Comparison of ENCODE assay signal across 9 cellular contexts in the genomic region with DNA sequence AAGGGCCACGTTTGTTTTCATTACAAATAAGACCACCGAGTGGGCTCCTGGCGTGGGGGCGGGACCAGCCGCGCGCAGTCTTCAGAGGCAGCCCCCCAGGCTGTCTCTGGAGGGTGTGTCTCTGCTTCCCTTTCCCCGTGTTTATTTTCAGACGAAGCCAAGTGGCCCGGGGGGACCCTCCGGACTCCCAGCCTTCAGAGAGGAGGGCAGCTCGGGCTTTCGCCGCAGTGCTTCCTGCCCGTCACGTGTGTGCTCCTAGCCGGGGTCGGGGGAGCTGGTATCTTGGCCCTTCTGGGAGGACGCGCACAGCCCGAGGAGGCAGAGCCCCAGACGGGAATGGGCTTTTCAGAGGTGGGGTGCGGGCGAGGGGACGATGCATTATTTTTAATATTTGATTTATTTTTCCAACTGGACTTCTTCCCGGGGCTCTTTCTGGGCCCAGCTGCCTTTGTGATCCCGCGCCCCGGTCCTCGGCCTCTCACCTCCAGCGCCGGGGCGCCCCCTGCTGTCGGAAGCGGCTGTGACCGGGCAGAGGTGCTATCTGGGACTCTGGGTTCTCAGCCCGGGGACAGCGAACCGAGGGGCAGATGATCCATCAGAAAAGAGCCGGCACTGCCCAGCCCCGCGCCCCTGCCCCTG.
DNase-seq lines count a peak whose midpoint lies in the region; ATAC-seq and TF ChIP-seq lines count a peak whose summit lies in the region.
"Had no signal": no experiment of that assay in that cellular context is flagged by ENCODE, and none has a peak within 500 bp of the region (broad histone marks: within the 10 kb centered on the region; RNA-seq: fewer than 3 reads in every experiment).

No MANE protein-coding gene starts in this region.

- H3K36me3 Mint-ChIP-seq in nephron (ENCODE audit: low read depth), result no peaks in the 10 kb centered on the region

- CTCF ChIA-PET in Panc1 (lab: Charles Lee), result interaction anchor here (0.7 to 1.7 kb wide), 5 partner anchors 26 to 811 kb away, joined by 3 to 8 read pairs (median 3); no protein-coding TSS in a partner anchor

- H3K27ac ChIP-seq in C4-2B, result peak overlapping the region; percentile 15; the same call in 1 of the 2 replicates
- peak overlapping the region; percentile 39; the same call in 1 of the 2 replicates for H3K27ac ChIP-seq in Panc1 (ENCODE audit: low read length)

- DNase-seq in HuH-7.5 (ENCODE audit: low spot score) (peak; percentile 86), Panc1 (ENCODE audit: low read depth, low spot score) (peak; percentile 30), fibroblast of pulmonary artery (ENCODE audit: low read depth) (peak; percentile 72)
- peak; percentile 71 to 75 for DNase-seq in activated T-helper 1 cell treated with anti-CD3 and anti-CD28 coated beads, Interleukin-2, amount 50 U/mL, for 16 hours (ENCODE audit: low read depth in 1 of 2, low spot score in 1 of 2)
- DNase-seq in stimulated activated naive CD4-positive, alpha-beta T cell treated with Interleukin-2 at 50 U/mL for 16 hours (lab: John Stamatoyannopoulos, UW), result peak; percentile 74

- TF ChIP-seq CTCF in C4-2B (conservative IDR thresholded peaks at IDR 0.05), result peak; percentile 95
- peak; percentile 97 for TF ChIP-seq CTCF in Panc1 (IDR thresholded peaks at IDR 0.05)
- TF ChIP-seq CTCF in fibroblast of pulmonary artery (IDR thresholded peaks at IDR 0.05; ENCODE audit: low read length, missing control alignments), result peak; percentile 75
- TF ChIP-seq CTCF in nephron (IDR thresholded peaks at IDR 0.05; ENCODE audit: unreplicated experiment in 3 of 3), result peak; percentile 69 to 77 (median 70)

- no TSS peak for BruUV-seq in Panc1 (replicated peaks; lab: Mats Ljungman, UMichigan)

- ATAC-seq in GM19397 (IDR thresholded peaks at IDR 0.05; ENCODE audit: unreplicated experiment), result peak; percentile 77
- ATAC-seq in Panc1, result peak; percentile 94

- no peaks in the 10 kb centered on the region for H3K27me3 ChIP-seq in Panc1 (ENCODE audit: control insufficient read depth, insufficient read depth, low read length)

- in situ Hi-C loops in Panc1 (cut with HindIII; ENCODE audit: low pct_unique_long_range_greater_than_20kb, low sequenced_read_pairs), result no loop called here

- 0 out of 2 replicates have a peak, but pooled peaks cover 4% of the 10 kb centered on the region for H3K4me1 ChIP-seq in Panc1 (ENCODE audit: control insufficient read depth, insufficient read depth, low read length)

- no peaks in the 10 kb centered on the region for H3K36me3 ChIP-seq in Panc1 (ENCODE audit: control insufficient read depth, insufficient read depth, low read length)

- intact Hi-C loops in Panc1 (cut with micrococcal nuclease; ENCODE audit: unreplicated experiment), result loop anchor here (2.0 to 5.0 kb wide), 2 partner anchors 484 to 810 kb away; no protein-coding TSS in a partner anchor

- H3K4me1 Mint-ChIP-seq in nephron, result peaks cover 50% of the 10 kb centered on the region

- peaks cover 5% of the 10 kb centered on the region for H3K27me3 Mint-ChIP-seq in nephron (ENCODE audit: low read depth)

- H3K4me3 Mint-ChIP-seq in nephron, result peak overlapping the region; percentile 70 to 76 (median 76)

- peak overlapping the region; percentile 11 to 75 (median 64) for H3K27ac Mint-ChIP-seq in nephron

- H3K4me3 ChIP-seq in Panc1 (ENCODE audit: low read depth in 2 of 2, low read length in 2 of 2) (peak overlapping the region; percentile 52 to 58), fibroblast of pulmonary artery (replicated peaks; ENCODE audit: low read depth, low read length) (peak overlapping the region; percentile 53)
- H3K4me3 ChIP-seq: SK-N-MC had no signal

- H3K9me3 Mint-ChIP-seq in nephron, result no peaks in the 10 kb centered on the region

- H3K9me3 ChIP-seq in Panc1 (ENCODE audit: control insufficient read depth, insufficient read depth, low read depth, low read length), result no peaks in the 10 kb centered on the region

- POLR2A ChIA-PET in Panc1 (lab: Charles Lee), result no interaction called here

Comparison
In these comparisons a context has a peak if more than half of its experiments do, and no peak if none do; other contexts are left out.
1. Peak in every context shown above with its lines: DNase-seq, ATAC-seq, H3K4me3 ChIP-seq and H3K27ac ChIP-seq.
2. DNase-seq: peak in every context shown above with its lines; median percentile 86 in HuH-7.5; 74 in stimulated activated naive CD4-positive, alpha-beta T cell treated with Interleukin-2 at 50 U/mL for 16 hours; 73 in activated T-helper 1 cell treated with anti-CD3 and anti-CD28 coated beads, Interleukin-2, amount 50 U/mL, for 16 hours; 72 in fibroblast of pulmonary artery; 30 in Panc1.